In genomic region chr11:45771194-45771941, GRCh38 we compare ENCODE assay signal across 1 cellular context.
A peak's percentile ranks its signal among the peaks of the same experiment; 100 is the strongest.
TF ChIP-seq lines count a peak whose summit lies in the region.

No MANE protein-coding gene starts in this region.

TF ChIP-seq in HEK293, 187 proteins besides CTCF, POLR2A, EP300 and RAD21 (continued from another document and continues in another):
- TF ChIP-seq ZSCAN18 (tag by site-specific recombination; IDR thresholded peaks at IDR 0.05) = no peak
- TF ChIP-seq ZNF560 (tag by site-specific recombination; IDR thresholded peaks at IDR 0.05; ENCODE audit: borderline replicate concordance) = no peak
- TF ChIP-seq ZNF146 (tag by site-specific recombination; IDR thresholded peaks at IDR 0.05) = no peak
- TF ChIP-seq PRDM4 (tag by site-specific recombination; IDR thresholded peaks at IDR 0.05) = no peak
- no peak for TF ChIP-seq ZNF843 (tag by site-specific recombination; IDR thresholded peaks at IDR 0.05)
- TF ChIP-seq, protein P1, sequence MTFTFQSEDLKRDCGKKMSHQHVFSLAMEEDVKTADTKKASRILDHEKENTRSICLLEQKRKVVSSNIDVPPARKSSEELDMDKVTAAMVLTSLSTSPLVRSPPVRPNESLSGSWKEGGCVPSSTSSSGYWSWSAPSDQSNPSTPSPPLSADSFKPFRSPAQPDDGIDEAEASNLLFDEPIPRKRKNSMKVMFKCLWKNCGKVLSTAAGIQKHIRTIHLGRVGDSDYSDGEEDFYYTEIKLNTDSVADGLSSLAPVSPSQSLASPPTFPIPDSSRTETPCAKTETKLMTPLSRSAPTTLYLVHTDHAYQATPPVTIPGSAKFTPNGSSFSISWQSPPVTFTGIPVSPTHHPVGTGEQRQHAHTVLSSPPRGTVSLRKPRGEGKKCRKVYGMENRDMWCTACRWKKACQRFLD (tag by site-specific recombination; IDR thresholded peaks at IDR 0.05) = no peak
- TF ChIP-seq ZNF362 (tag by site-specific recombination; IDR thresholded peaks at IDR 0.05) = no peak
- TF ChIP-seq ZFHX2 (tag by site-specific recombination; conservative IDR thresholded peaks at IDR 0.05) = no peak
- no peak for TF ChIP-seq ZNF155 (tag by site-specific recombination; IDR thresholded peaks at IDR 0.05)
- TF ChIP-seq BCL11B (tag by site-specific recombination; IDR thresholded peaks at IDR 0.05; ENCODE audit: low read depth) = no peak
- no peak for TF ChIP-seq ZNF677 (tag by site-specific recombination; IDR thresholded peaks at IDR 0.05)
- no peak for TF ChIP-seq ZNF768 (tag by site-specific recombination; IDR thresholded peaks at IDR 0.05)
- TF ChIP-seq BCL11A (tag by site-specific recombination; IDR thresholded peaks at IDR 0.05; ENCODE audit: low read depth) = no peak
- no peak for TF ChIP-seq ZNF747 (tag by site-specific recombination; IDR thresholded peaks at IDR 0.05)
- no peak for TF ChIP-seq ZNF140 (tag by site-specific recombination; IDR thresholded peaks at IDR 0.05)
- no peak for TF ChIP-seq ZNF624 (tag by site-specific recombination; IDR thresholded peaks at IDR 0.05)
- TF ChIP-seq, protein P2, sequence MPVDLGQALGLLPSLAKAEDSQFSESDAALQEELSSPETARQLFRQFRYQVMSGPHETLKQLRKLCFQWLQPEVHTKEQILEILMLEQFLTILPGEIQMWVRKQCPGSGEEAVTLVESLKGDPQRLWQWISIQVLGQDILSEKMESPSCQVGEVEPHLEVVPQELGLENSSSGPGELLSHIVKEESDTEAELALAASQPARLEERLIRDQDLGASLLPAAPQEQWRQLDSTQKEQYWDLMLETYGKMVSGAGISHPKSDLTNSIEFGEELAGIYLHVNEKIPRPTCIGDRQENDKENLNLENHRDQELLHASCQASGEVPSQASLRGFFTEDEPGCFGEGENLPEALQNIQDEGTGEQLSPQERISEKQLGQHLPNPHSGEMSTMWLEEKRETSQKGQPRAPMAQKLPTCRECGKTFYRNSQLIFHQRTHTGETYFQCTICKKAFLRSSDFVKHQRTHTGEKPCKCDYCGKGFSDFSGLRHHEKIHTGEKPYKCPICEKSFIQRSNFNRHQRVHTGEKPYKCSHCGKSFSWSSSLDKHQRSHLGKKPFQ (tag by site-specific recombination; IDR thresholded peaks at IDR 0.05) = no peak
- no peak for TF ChIP-seq ZNF10 (tag by site-specific recombination; IDR thresholded peaks at IDR 0.05)
- peak; percentile 17; the same call in 1 of the 2 replicates for TF ChIP-seq ZNF2 (tag by site-specific recombination; IDR thresholded peaks at IDR 0.05)
- no peak for TF ChIP-seq KLF8 (tag by site-specific recombination; IDR thresholded peaks at IDR 0.05)
- TF ChIP-seq IKZF3 (tag by site-specific recombination; IDR thresholded peaks at IDR 0.05) = no peak
- TF ChIP-seq ZNF610 (tag by site-specific recombination; IDR thresholded peaks at IDR 0.05; ENCODE audit: borderline replicate concordance) = no peak
- TF ChIP-seq OSR2 (tag by site-specific recombination; IDR thresholded peaks at IDR 0.05) = no peak
- TF ChIP-seq, protein P3, sequence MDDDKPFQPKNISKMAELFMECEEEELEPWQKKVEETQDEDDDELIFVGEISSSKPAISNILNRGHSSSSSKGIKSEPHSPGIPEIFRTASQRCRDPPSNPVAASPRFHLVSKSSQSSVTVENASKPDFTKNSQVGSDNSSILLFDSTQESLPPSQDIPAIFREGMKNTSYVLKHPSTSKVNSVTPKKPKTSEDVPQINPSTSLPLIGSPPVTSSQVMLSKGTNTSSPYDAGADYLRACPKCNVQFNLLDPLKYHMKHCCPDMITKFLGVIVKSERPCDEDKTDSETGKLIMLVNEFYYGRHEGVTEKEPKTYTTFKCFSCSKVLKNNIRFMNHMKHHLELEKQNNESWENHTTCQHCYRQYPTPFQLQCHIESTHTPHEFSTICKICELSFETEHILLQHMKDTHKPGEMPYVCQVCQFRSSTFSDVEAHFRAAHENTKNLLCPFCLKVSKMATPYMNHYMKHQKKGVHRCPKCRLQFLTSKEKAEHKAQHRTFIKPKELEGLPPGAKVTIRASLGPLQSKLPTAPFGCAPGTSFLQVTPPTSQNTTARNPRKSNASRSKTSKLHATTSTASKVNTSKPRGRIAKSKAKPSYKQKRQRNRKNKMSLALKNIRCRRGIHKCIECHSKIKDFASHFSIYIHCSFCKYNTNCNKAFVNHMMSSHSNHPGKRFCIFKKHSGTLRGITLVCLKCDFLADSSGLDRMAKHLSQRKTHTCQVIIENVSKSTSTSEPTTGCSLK (tag by site-specific recombination; IDR thresholded peaks at IDR 0.05) = no peak
- TF ChIP-seq MEIS1 (CRISPR knock-in tag; IDR thresholded peaks at IDR 0.05; ENCODE audit: borderline replicate concordance) = no peak
- TF ChIP-seq ZNF391 (tag by site-specific recombination; IDR thresholded peaks at IDR 0.05; ENCODE audit: borderline replicate concordance, low read depth) = no peak
- TF ChIP-seq ZNF214 (tag by site-specific recombination; IDR thresholded peaks at IDR 0.05; ENCODE audit: borderline replicate concordance) = no peak
- no peak for TF ChIP-seq SP7 (tag by site-specific recombination; IDR thresholded peaks at IDR 0.05)
- no peak for TF ChIP-seq ZNF660 (tag by site-specific recombination; IDR thresholded peaks at IDR 0.05)
- TF ChIP-seq ZNF157 (tag by site-specific recombination; IDR thresholded peaks at IDR 0.05) = no peak
- TF ChIP-seq ZNF571 (tag by site-specific recombination; IDR thresholded peaks at IDR 0.05) = no peak
- no peak for TF ChIP-seq FEZF1 (tag by site-specific recombination; IDR thresholded peaks at IDR 0.05)
- TF ChIP-seq, protein P4, sequence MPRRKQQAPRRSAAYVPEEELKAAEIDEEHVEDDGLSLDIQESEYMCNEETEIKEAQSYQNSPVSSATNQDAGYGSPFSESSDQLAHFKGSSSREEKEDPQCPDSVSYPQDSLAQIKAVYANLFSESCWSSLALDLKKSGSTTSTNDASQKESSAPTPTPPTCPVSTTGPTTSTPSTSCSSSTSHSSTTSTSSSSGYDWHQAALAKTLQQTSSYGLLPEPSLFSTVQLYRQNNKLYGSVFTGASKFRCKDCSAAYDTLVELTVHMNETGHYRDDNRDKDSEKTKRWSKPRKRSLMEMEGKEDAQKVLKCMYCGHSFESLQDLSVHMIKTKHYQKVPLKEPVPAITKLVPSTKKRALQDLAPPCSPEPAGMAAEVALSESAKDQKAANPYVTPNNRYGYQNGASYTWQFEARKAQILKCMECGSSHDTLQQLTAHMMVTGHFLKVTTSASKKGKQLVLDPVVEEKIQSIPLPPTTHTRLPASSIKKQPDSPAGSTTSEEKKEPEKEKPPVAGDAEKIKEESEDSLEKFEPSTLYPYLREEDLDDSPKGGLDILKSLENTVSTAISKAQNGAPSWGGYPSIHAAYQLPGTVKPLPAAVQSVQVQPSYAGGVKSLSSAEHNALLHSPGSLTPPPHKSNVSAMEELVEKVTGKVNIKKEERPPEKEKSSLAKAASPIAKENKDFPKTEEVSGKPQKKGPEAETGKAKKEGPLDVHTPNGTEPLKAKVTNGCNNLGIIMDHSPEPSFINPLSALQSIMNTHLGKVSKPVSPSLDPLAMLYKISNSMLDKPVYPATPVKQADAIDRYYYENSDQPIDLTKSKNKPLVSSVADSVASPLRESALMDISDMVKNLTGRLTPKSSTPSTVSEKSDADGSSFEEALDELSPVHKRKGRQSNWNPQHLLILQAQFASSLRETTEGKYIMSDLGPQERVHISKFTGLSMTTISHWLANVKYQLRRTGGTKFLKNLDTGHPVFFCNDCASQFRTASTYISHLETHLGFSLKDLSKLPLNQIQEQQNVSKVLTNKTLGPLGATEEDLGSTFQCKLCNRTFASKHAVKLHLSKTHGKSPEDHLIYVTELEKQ (tag by site-specific recombination; IDR thresholded peaks at IDR 0.05; ENCODE audit: borderline replicate concordance) = no peak
- no peak for TF ChIP-seq TCF7L2 (IDR thresholded peaks at IDR 0.05; ENCODE audit: borderline replicate concordance, low read depth, low read length)
- no peak for TF ChIP-seq ZSCAN16 (tag by site-specific recombination; IDR thresholded peaks at IDR 0.05)
- no peak for TF ChIP-seq ZNF626 (tag by site-specific recombination; IDR thresholded peaks at IDR 0.05)
- TF ChIP-seq ZNF561 (tag by site-specific recombination; IDR thresholded peaks at IDR 0.05; ENCODE audit: borderline replicate concordance) = no peak
- no peak for TF ChIP-seq SP2 (tag by site-specific recombination; IDR thresholded peaks at IDR 0.05)
- no peak; the same call in none of the 2 replicates for TF ChIP-seq ZFP69B (tag by site-specific recombination; IDR thresholded peaks at IDR 0.05)
- TF ChIP-seq ZFP3 (tag by site-specific recombination; IDR thresholded peaks at IDR 0.05; ENCODE audit: low read depth) = no peak
- peak; percentile 85 for TF ChIP-seq ZNF692 (tag by site-specific recombination; IDR thresholded peaks at IDR 0.05)
- TF ChIP-seq KLF17 (tag by site-specific recombination; IDR thresholded peaks at IDR 0.05) = no peak
- TF ChIP-seq HOXD13 (CRISPR knock-in tag; IDR thresholded peaks at IDR 0.05; ENCODE audit: borderline replicate concordance) = no peak
- no peak for TF ChIP-seq YY1 (tag by site-specific recombination; IDR thresholded peaks at IDR 0.05)
- TF ChIP-seq ZNF521 (tag by site-specific recombination; IDR thresholded peaks at IDR 0.05) = no peak
- no peak for TF ChIP-seq ZBTB21 (tag by site-specific recombination; IDR thresholded peaks at IDR 0.05)
- TF ChIP-seq, protein P5, sequence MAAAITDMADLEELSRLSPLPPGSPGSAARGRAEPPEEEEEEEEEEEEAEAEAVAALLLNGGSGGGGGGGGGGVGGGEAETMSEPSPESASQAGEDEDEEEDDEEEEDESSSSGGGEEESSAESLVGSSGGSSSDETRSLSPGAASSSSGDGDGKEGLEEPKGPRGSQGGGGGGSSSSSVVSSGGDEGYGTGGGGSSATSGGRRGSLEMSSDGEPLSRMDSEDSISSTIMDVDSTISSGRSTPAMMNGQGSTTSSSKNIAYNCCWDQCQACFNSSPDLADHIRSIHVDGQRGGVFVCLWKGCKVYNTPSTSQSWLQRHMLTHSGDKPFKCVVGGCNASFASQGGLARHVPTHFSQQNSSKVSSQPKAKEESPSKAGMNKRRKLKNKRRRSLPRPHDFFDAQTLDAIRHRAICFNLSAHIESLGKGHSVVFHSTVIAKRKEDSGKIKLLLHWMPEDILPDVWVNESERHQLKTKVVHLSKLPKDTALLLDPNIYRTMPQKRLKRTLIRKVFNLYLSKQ (tag by site-specific recombination; IDR thresholded peaks at IDR 0.05; ENCODE audit: borderline replicate concordance) = no peak
- TF ChIP-seq OVOL3 (tag by site-specific recombination; IDR thresholded peaks at IDR 0.05) = no peak
- TF ChIP-seq ZNF76 (tag by site-specific recombination; IDR thresholded peaks at IDR 0.05; ENCODE audit: borderline replicate concordance, low read depth) = no peak
